Comparison of ENCODE assay signal across 20 cellular contexts in the genomic region with DNA sequence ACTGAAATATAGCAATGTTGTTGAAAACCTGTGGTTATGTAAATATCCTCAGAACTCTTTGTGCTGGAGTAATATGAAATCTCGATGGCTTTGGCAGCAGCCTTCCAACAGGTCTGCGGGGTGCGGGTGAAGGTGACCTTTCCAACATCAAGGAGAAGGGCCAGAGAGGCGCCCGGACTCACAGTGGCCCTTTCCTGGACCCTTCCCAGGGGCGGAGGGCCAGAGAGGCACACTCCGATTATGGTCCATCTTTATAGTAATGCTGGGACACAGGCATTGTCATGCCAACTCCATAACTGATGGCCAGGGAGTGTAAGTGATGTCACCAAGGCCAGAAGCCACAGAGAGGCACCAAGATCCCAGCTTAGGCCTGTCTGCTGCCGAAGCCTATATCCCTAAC. TPM values are rescaled to one million over a fixed set of nuclear protein-coding genes. Genes with fewer than 3 reads are reported as not detected.
DNase-seq lines count a peak whose midpoint lies in the region; ATAC-seq and TF ChIP-seq lines count a peak whose summit lies in the region.
"Had no signal": no experiment of that assay in that cellular context is flagged by ENCODE, and none has a peak within 500 bp of the region (broad histone marks: within the 10 kb centered on the region; RNA-seq: fewer than 3 reads in every experiment).

No MANE protein-coding gene starts in this region.

- H3K27me3 ChIP-seq in left ventricle myocardium inferior (ENCODE audit: low read depth) (no peaks in the 10 kb centered on the region), psoas muscle (ENCODE audit: insufficient read depth in 3 of 3, low read length in 2 of 3) (no peaks in the 10 kb centered on the region), osteoblast (ENCODE audit: insufficient read depth, low read length) (peaks cover 9% of the 10 kb centered on the region)
- H3K27me3 ChIP-seq: MG63, Peyer's patch had no signal

- H3K79me2 ChIP-seq in osteoblast (ENCODE audit: insufficient read depth, low read length): no peaks in the 10 kb centered on the region

- 68 to 69% (median 68%) methylated on average over 8 of the region's 8 CpGs for WGBS in psoas muscle, 3 donors

- no peaks in the 10 kb centered on the region for H4K20me1 ChIP-seq in osteoblast (ENCODE audit: insufficient read depth, low read length)

- H3K4me3 ChIP-seq in left ventricle myocardium inferior: no peak overlapping the region
- peak overlapping the region; percentile 53 for H3K4me3 ChIP-seq in psoas muscle
- H3K4me3 ChIP-seq in osteoblast (ENCODE audit: insufficient read depth, low read length): no peak overlapping the region
- H3K4me3 ChIP-seq: GM12878, MG63, Peyer's patch had no signal

- no peak for TF ChIP-seq CTCF in left ventricle myocardium inferior (IDR thresholded peaks at IDR 0.05; ENCODE audit: borderline replicate concordance)
- no peak for TF ChIP-seq CTCF in brain (conservative IDR thresholded peaks at IDR 0.05)
- no peak for TF ChIP-seq CTCF in psoas muscle (IDR thresholded peaks at IDR 0.05)
- no peak for TF ChIP-seq CTCF in osteoblast (IDR thresholded peaks at IDR 0.05; ENCODE audit: extremely low read depth, low read depth, low read length)

- H3K4me3 Mint-ChIP-seq in brain: no peak overlapping the region

- H3K4me1 Mint-ChIP-seq in brain: peaks cover 71% of the 10 kb centered on the region

- H2AFZ ChIP-seq in osteoblast (ENCODE audit: low read length): no peak overlapping the region

- intact Hi-C loops in cardiac septum (cut with DNase I): no loop called here
- intact Hi-C loops in left ventricle myocardium inferior (cut with micrococcal nuclease): no loop called here
- intact Hi-C loops in psoas muscle (cut with DNase I): loop anchor here in 1 of 2 donors (10.0 kb wide), 1 partner anchor 443 kb away; the partner anchor contains the start of gene PKNOX1

- H3K36me3 ChIP-seq in left ventricle myocardium inferior (no peaks in the 10 kb centered on the region), psoas muscle (ENCODE audit: insufficient read depth in 1 of 2, low read depth in 1 of 2) (peaks cover 0 to 23% of the 10 kb centered on the region in 2 donors), osteoblast (ENCODE audit: insufficient read depth, low read length) (no peaks in the 10 kb centered on the region)
- H3K36me3 ChIP-seq: MG63 had no signal

- H3K36me3 Mint-ChIP-seq in brain: no peaks in the 10 kb centered on the region

- H3K27ac ChIP-seq in left ventricle myocardium inferior (replicated peaks) (no peak overlapping the region), psoas muscle (peak overlapping the region; percentile 88), osteoblast (ENCODE audit: low read depth, low read length) (no peak overlapping the region)

- ATAC-seq in psoas muscle (peak in 1 of 4 donors; percentile 3), GM19397 (IDR thresholded peaks at IDR 0.05; ENCODE audit: unreplicated experiment) (no peak)
- ATAC-seq: GM12878 had no signal

- no peaks in the 10 kb centered on the region for H3K9me3 ChIP-seq in left ventricle myocardium inferior (replicated peaks)
- H3K9me3 ChIP-seq in psoas muscle: no peaks in the 10 kb centered on the region
- no peaks in the 10 kb centered on the region for H3K9me3 ChIP-seq in osteoblast (ENCODE audit: low read depth, low read length)
- H3K9me3 ChIP-seq: MG63, Peyer's patch had no signal

- H3K4me2 ChIP-seq in osteoblast (ENCODE audit: insufficient read depth, low read length): no peak overlapping the region

- peaks cover 40% of the 10 kb centered on the region for H3K4me1 ChIP-seq in left ventricle myocardium inferior
- peaks cover 44% of the 10 kb centered on the region for H3K4me1 ChIP-seq in psoas muscle
- H3K4me1 ChIP-seq in osteoblast (ENCODE audit: insufficient read depth, low read length): no peaks in the 10 kb centered on the region

- H3K27me3 Mint-ChIP-seq in brain: no peaks in the 10 kb centered on the region
- H3K27me3 Mint-ChIP-seq: CD4-positive, CD25-positive, alpha-beta regulatory T cell had no signal

- in situ Hi-C loops in ACHN (cut with HindIII; ENCODE audit: low pct_ligation_motif_present, low pct_unique_long_range_greater_than_20kb, low sequenced_read_pairs): no loop called here

- no peaks in the 10 kb centered on the region for H3K9me3 Mint-ChIP-seq in brain
- H3K9me3 Mint-ChIP-seq: CD4-positive, CD25-positive, alpha-beta regulatory T cell had no signal

- H3K27ac Mint-ChIP-seq in brain: peak overlapping the region in 3 of 5 experiments; percentile 38 to 90 (median 56)
- H3K27ac Mint-ChIP-seq: CD4-positive, CD25-positive, alpha-beta regulatory T cell had no signal

- DNase-seq in cardiac septum (ENCODE audit: low spot score) (peak; percentile 41), left ventricle myocardium inferior (no peak), psoas muscle (no peak), osteoblast (ENCODE audit: insufficient read length, low spot score, missing footprints) (no peak), NCI-H1105 treated with DMSO at 0.1 percent for 48 hours (lab: John Stamatoyannopoulos, UW) (no peak), ACHN (no peak)
- DNase-seq: Calu3; CD4-positive, CD25-positive, alpha-beta regulatory T cell; KG1; MG63; NCI-H1092 treated with DMSO at 0.1 percent for 48 hours; NCI-H187; NCI-H2171; NCI-H446 treated with DMSO at 0.1 percent for 48 hours; NCI-H774 had no signal

RNA-seq across cellular contexts. Expression of gene SLC37A1, which starts 18.1 kb away (rescaled TPM):
- 6.7 TPM for total RNA-seq in cardiac septum
- total RNA-seq in left ventricle myocardium inferior: 3.8 TPM
- polyA plus RNA-seq in brain (ENCODE audit: insufficient read depth, low read depth, low replicate concordance): 36.1 TPM
- total RNA-seq in psoas muscle: 10 to 100 TPM in 2 of 4 donors, 1 to 10 TPM in 2; 8.0 to 18.9 (median 9.4) TPM
- 1 to 10 TPM; 1.6 to 6.5 (median 3.8) TPM for polyA plus RNA-seq in psoas muscle
- total RNA-seq in osteoblast: 5.9 and 6.9 TPM in 2 replicates

RNA-seq across cellular contexts. Expression of gene RSPH1, which starts 35.7 kb away (rescaled TPM):
- not detected for total RNA-seq in cardiac septum
- total RNA-seq in left ventricle myocardium inferior: not detected
- 9.1 TPM for polyA plus RNA-seq in brain (ENCODE audit: insufficient read depth, low read depth, low replicate concordance)
- total RNA-seq in psoas muscle: under 1 TPM in 1 of 4 donors, not detected in 3; 0.29 TPM
- under 1 TPM in 1 of 3 donors, not detected in 2; 0.08 TPM for polyA plus RNA-seq in psoas muscle
- 0.29 TPM in 1 of 2 replicates, not detected in the other for total RNA-seq in osteoblast
- total RNA-seq: A172 had no signal
- polyA plus RNA-seq: CD4-positive, CD25-positive, alpha-beta regulatory T cell had no signal
